In genomic region chr6:20173833-20174796, GRCh38 we compare ENCODE assay signal across 8 cellular contexts. TPM values are rescaled to one million over a fixed set of nuclear protein-coding genes. Genes with fewer than 3 reads are reported as not detected.
A peak's percentile ranks its signal among the peaks of the same experiment; 100 is the strongest.
DNase-seq lines count a peak whose midpoint lies in the region; ATAC-seq and TF ChIP-seq lines count a peak whose summit lies in the region.

No MANE protein-coding gene starts in this region.

- H3K4me3 ChIP-seq in Loucy (ENCODE audit: low read length, poor library complexity, severe bottlenecking) (peak overlapping the region; percentile 50), fibroblast of villous mesenchyme (ENCODE audit: low read depth, low read length) (no peak overlapping the region)

- TF ChIP-seq CTCF in Loucy (conservative IDR thresholded peaks at IDR 0.05; ENCODE audit: low read length) (no peak), fibroblast of villous mesenchyme (IDR thresholded peaks at IDR 0.05; ENCODE audit: insufficient read depth, low read depth, low read length) (no peak)

- H3K27me3 ChIP-seq in Loucy (ENCODE audit: insufficient read depth, low read length, poor library complexity, severe bottlenecking): no peaks in the 10 kb centered on the region

- peaks cover 4% of the 10 kb centered on the region; the same call in 1 of the 2 replicates for H3F3A ChIP-seq in Loucy (ENCODE audit: low read depth)

- peak overlapping the region; percentile 49 for H3K9ac ChIP-seq in Loucy (ENCODE audit: low read depth, low read length, poor library complexity, severe bottlenecking)

- peaks cover 24% of the 10 kb centered on the region for H3K79me2 ChIP-seq in Loucy (ENCODE audit: insufficient read depth, low read length)

- H3K4me1 ChIP-seq in Loucy (ENCODE audit: insufficient read depth, low read length, poor library complexity, severe bottlenecking): peaks cover 39% of the 10 kb centered on the region

- H4K20me1 ChIP-seq in Loucy (ENCODE audit: insufficient read depth, low read length, poor library complexity, severe bottlenecking): no peaks in the 10 kb centered on the region

- H3K9me3 ChIP-seq in Loucy (ENCODE audit: insufficient read depth, low read depth, low read length): no peaks in the 10 kb centered on the region

- H3K9me2 ChIP-seq in Loucy (replicated peaks; ENCODE audit: low read depth, low read length): no peaks in the 10 kb centered on the region

- ATAC-seq in GM18502 (IDR thresholded peaks at IDR 0.05; ENCODE audit: poor library complexity, unreplicated experiment) (peak; percentile 83), GM21619 (IDR thresholded peaks at IDR 0.05; ENCODE audit: unreplicated experiment) (peak; percentile 71), SK-N-SH treated with all-trans-retinoic acid at 6 μM for 48 hours (no peak)

- DNase-seq in fibroblast of villous mesenchyme (ENCODE audit: low read depth) (peak; percentile 37), nucleus accumbens (lab: John Stamatoyannopoulos, UW) (no peak), HUDEP-2 (lab: John Stamatoyannopoulos, UW; ENCODE audit: unreplicated experiment in 76 of 76) (no peak)
- DNase-seq in stimulated activated CD4-positive, alpha-beta T cell treated with anti-CD3 and anti-CD28 coated beads, Interleukin-2, amount 100 ng/mL, for 24 hours: no peak

- no peak overlapping the region for H2AFZ ChIP-seq in Loucy (ENCODE audit: low read length)

- peak overlapping the region; percentile 67 for H3K4me2 ChIP-seq in Loucy (ENCODE audit: low read depth, low read length, poor library complexity, severe bottlenecking)

- no peaks in the 10 kb centered on the region for H3K36me3 ChIP-seq in Loucy (ENCODE audit: insufficient read depth, low read length)

TF ChIP-seq in SK-N-SH treated with all-trans-retinoic acid at 6 μM for 48 hours, 23 proteins besides CTCF, POLR2A, EP300 and RAD21:
- no peak for TF ChIP-seq ESRRG (CRISPR knock-in tag; IDR thresholded peaks at IDR 0.05)
- no peak for TF ChIP-seq SNAI2 (CRISPR knock-in tag; IDR thresholded peaks at IDR 0.05)
- no peak for TF ChIP-seq RARB (CRISPR knock-in tag; IDR thresholded peaks at IDR 0.05)
- no peak for TF ChIP-seq CREB5 (CRISPR knock-in tag; IDR thresholded peaks at IDR 0.05; ENCODE audit: low read depth)
- TF ChIP-seq ZNF565 (CRISPR knock-in tag; conservative IDR thresholded peaks at IDR 0.05; ENCODE audit: low read depth): no peak
- TF ChIP-seq BACH2 (CRISPR knock-in tag; IDR thresholded peaks at IDR 0.05; ENCODE audit: borderline replicate concordance): no peak
- no peak for TF ChIP-seq ZNF8 (CRISPR knock-in tag; IDR thresholded peaks at IDR 0.05)
- TF ChIP-seq TCF4 (CRISPR knock-in tag; IDR thresholded peaks at IDR 0.05; ENCODE audit: borderline replicate concordance): no peak
- no peak for TF ChIP-seq ISL1 (CRISPR knock-in tag; IDR thresholded peaks at IDR 0.05)
- no peak for TF ChIP-seq ZFP3 (CRISPR knock-in tag; IDR thresholded peaks at IDR 0.05)
- TF ChIP-seq OSR1 (CRISPR knock-in tag; IDR thresholded peaks at IDR 0.05): no peak
- no peak for TF ChIP-seq ZFP30 (CRISPR knock-in tag; IDR thresholded peaks at IDR 0.05)
TF ChIP-seq in SK-N-SH treated with all-trans-retinoic acid at 6 μM for 48 hours: peak in this region for 0.

RNA-seq across cellular contexts. Expression of gene MBOAT1, which starts 38.2 kb away (rescaled TPM):
- total RNA-seq in fibroblast of villous mesenchyme: 8.7 and 22.9 TPM in 2 replicates
